8 cellular contexts compared by ENCODE assay signal in genomic region chr17:41548844-41549595, GRCh38. TPM values are rescaled to one million over a fixed set of nuclear protein-coding genes. Genes with fewer than 3 reads are reported as not detected.
DNase-seq lines count a peak whose midpoint lies in the region; ATAC-seq and TF ChIP-seq lines count a peak whose summit lies in the region.

No MANE protein-coding gene starts in this region.

- H3K27ac Mint-ChIP-seq in activated CD8-positive, alpha-beta T cell treated with anti-CD3 and anti-CD28 coated beads, Interleukin-2, amount 10 ng/mL, durations not matched to agents 7 days and 5 days: peak overlapping the region; percentile 77

- H3K27me3 ChIP-seq in DND-41 (ENCODE audit: insufficient read depth, low read length, poor library complexity) (no peaks in the 10 kb centered on the region), lower lobe of right lung (ENCODE audit: low read depth) (no peaks in the 10 kb centered on the region)

- H3K4me3 Mint-ChIP-seq in activated CD8-positive, alpha-beta T cell treated with anti-CD3 and anti-CD28 coated beads, Interleukin-2, amount 10 ng/mL, durations not matched to agents 7 days and 5 days: peak overlapping the region; percentile 23

- DNase-seq in DND-41: peak; percentile 80
- DNase-seq in NCI-H748 treated with DMSO at 0.1 percent for 48 hours (lab: John Stamatoyannopoulos, UW): peak; percentile 49
- peak; percentile 92 for DNase-seq in activated CD8-positive, alpha-beta T cell treated with anti-CD3 and anti-CD28 coated beads, Interleukin-2, amount 10 ng/mL, durations not matched to agents 7 days and 5 days
- DNase-seq in effector CD4-positive, alpha-beta T cell: peak; percentile 81
- peak; percentile 90 for DNase-seq in lower lobe of right lung
- DNase-seq in stimulated activated CD4-positive, alpha-beta T cell treated with anti-CD3 and anti-CD28 coated beads, Interleukin-4, amount 100 ng/mL, for 4 hours: peak; percentile 78 to 80

- peak overlapping the region; percentile 8; the same call in 1 of the 2 replicates for H2AFZ ChIP-seq in DND-41 (ENCODE audit: low read depth, low read length)

- H3K36me3 ChIP-seq in DND-41 (ENCODE audit: insufficient read depth, low read length): no peaks in the 10 kb centered on the region
- no peaks in the 10 kb centered on the region for H3K36me3 ChIP-seq in lower lobe of right lung

- no peaks in the 10 kb centered on the region for H3K9me3 Mint-ChIP-seq in activated CD8-positive, alpha-beta T cell treated with anti-CD3 and anti-CD28 coated beads, Interleukin-2, amount 10 ng/mL, durations not matched to agents 7 days and 5 days (ENCODE audit: insufficient read depth)

- H3K4me1 ChIP-seq in DND-41 (ENCODE audit: insufficient read depth, low read length): peaks cover 3% of the 10 kb centered on the region; the same call in 1 of the 2 replicates
- peaks cover 21% of the 10 kb centered on the region for H3K4me1 ChIP-seq in lower lobe of right lung

- H3K9me3 ChIP-seq in DND-41 (ENCODE audit: insufficient read depth, low read length, severe bottlenecking) (no peaks in the 10 kb centered on the region), lower lobe of right lung (no peaks in the 10 kb centered on the region)

- peaks cover 20% of the 10 kb centered on the region for H3K4me1 Mint-ChIP-seq in activated CD8-positive, alpha-beta T cell treated with anti-CD3 and anti-CD28 coated beads, Interleukin-2, amount 10 ng/mL, durations not matched to agents 7 days and 5 days (ENCODE audit: low read depth)

- H3K27ac ChIP-seq in DND-41 (ENCODE audit: low read length) (no peak overlapping the region), lower lobe of right lung (peak overlapping the region; percentile 74)

- H3K4me3 ChIP-seq in DND-41 (ENCODE audit: low read depth in 1 of 2, low read length in 2 of 2) (no peak overlapping the region), lower lobe of right lung (peak overlapping the region; percentile 32)

- no peaks in the 10 kb centered on the region for H3K36me3 Mint-ChIP-seq in activated CD8-positive, alpha-beta T cell treated with anti-CD3 and anti-CD28 coated beads, Interleukin-2, amount 10 ng/mL, durations not matched to agents 7 days and 5 days (ENCODE audit: low read depth)

- intact Hi-C loops in lower lobe of right lung (cut with DNase I): no loop called here

- peak; percentile 90 for TF ChIP-seq CTCF in DND-41 (IDR thresholded peaks at IDR 0.05; ENCODE audit: borderline replicate concordance, extremely low read depth, low read length, poor library complexity, severe bottlenecking)
- peak; percentile 88 for TF ChIP-seq CTCF in lower lobe of right lung (IDR thresholded peaks at IDR 0.05)

- CTCF ChIA-PET in activated CD8-positive, alpha-beta T cell treated with anti-CD3 and anti-CD28 coated beads, Interleukin-2, amount 10 ng/mL, durations not matched to agents 7 days and 5 days (lab: Charles Lee): interaction anchor here (0.6 to 8.6 kb wide), 87 partner anchors 9 to 933 kb away, joined by 3 to 204 read pairs (median 4); partner anchors contain the start of genes KRT19, KRTAP16-1 and KRTAP4-2

- peaks cover 10% of the 10 kb centered on the region for H3K27me3 Mint-ChIP-seq in activated CD8-positive, alpha-beta T cell treated with anti-CD3 and anti-CD28 coated beads, Interleukin-2, amount 10 ng/mL, durations not matched to agents 7 days and 5 days (ENCODE audit: low read depth)

- no peaks in the 10 kb centered on the region for H3K79me2 ChIP-seq in DND-41 (ENCODE audit: insufficient read depth, low read length)

- no peak overlapping the region for H3K4me2 ChIP-seq in DND-41 (ENCODE audit: insufficient read depth, low read length)

- no peaks in the 10 kb centered on the region; the same call in 1 of the 2 replicates for H4K20me1 ChIP-seq in DND-41 (ENCODE audit: insufficient read depth, low read length)

- H3K9ac ChIP-seq in DND-41 (ENCODE audit: low read depth, low read length): no peak overlapping the region

- peak; percentile 97 for ATAC-seq in DND-41 (ENCODE audit: insufficient read depth, low read depth)
- peak; percentile 66 for ATAC-seq in HG03342 (IDR thresholded peaks at IDR 0.05; ENCODE audit: unreplicated experiment)
- ATAC-seq in activated CD8-positive, alpha-beta T cell treated with anti-CD3 and anti-CD28 coated beads, Interleukin-2, amount 10 ng/mL, durations not matched to agents 7 days and 5 days: peak; percentile 91
- peak; percentile 96 for ATAC-seq in lower lobe of right lung
- no peak for ATAC-seq in GM18517 (IDR thresholded peaks at IDR 0.05; ENCODE audit: unreplicated experiment)

- POLR2A ChIA-PET in activated CD8-positive, alpha-beta T cell treated with anti-CD3 and anti-CD28 coated beads, Interleukin-2, amount 10 ng/mL, durations not matched to agents 7 days and 5 days (lab: Charles Lee): interaction anchor here (1.0 to 1.3 kb wide), 2 partner anchors 99 to 140 kb away, joined by 4 to 6 read pairs; partner anchors contain the start of gene EIF1

RNA-seq across cellular contexts. Expression of gene KRT19, which starts 20.9 kb away (rescaled TPM):
- total RNA-seq in activated CD8-positive, alpha-beta T cell treated with anti-CD3 and anti-CD28 coated beads, Interleukin-2, amount 10 ng/mL, durations not matched to agents 7 days and 5 days: not detected
- total RNA-seq in lower lobe of right lung: 212 TPM

RNA-seq across cellular contexts. Expression of gene KRT9, which starts 22.8 kb away (rescaled TPM):
- not detected for total RNA-seq in activated CD8-positive, alpha-beta T cell treated with anti-CD3 and anti-CD28 coated beads, Interleukin-2, amount 10 ng/mL, durations not matched to agents 7 days and 5 days
- total RNA-seq in lower lobe of right lung: not detected

RNA-seq across cellular contexts. Expression of gene KRT15, which starts 30.3 kb away (rescaled TPM):
- not detected for total RNA-seq in activated CD8-positive, alpha-beta T cell treated with anti-CD3 and anti-CD28 coated beads, Interleukin-2, amount 10 ng/mL, durations not matched to agents 7 days and 5 days
- total RNA-seq in lower lobe of right lung: 9.0 TPM

RNA-seq across cellular contexts. Expression of gene KRT14, which starts 37.7 kb away (rescaled TPM):
- not detected for total RNA-seq in activated CD8-positive, alpha-beta T cell treated with anti-CD3 and anti-CD28 coated beads, Interleukin-2, amount 10 ng/mL, durations not matched to agents 7 days and 5 days
- total RNA-seq in lower lobe of right lung: not detected

RNA-seq across cellular contexts. Expression of gene KRT13, which starts 43.6 kb away (rescaled TPM):
- not detected for total RNA-seq in activated CD8-positive, alpha-beta T cell treated with anti-CD3 and anti-CD28 coated beads, Interleukin-2, amount 10 ng/mL, durations not matched to agents 7 days and 5 days
- 5.2 TPM for total RNA-seq in lower lobe of right lung

Comparison
In these comparisons a context has a peak if more than half of its experiments do, and no peak if none do; other contexts are left out.
1. RNA of gene KRT19, which starts 20.9 kb away (total RNA-seq): 212 TPM in lower lobe of right lung (single experiment); not detected in activated CD8-positive, alpha-beta T cell treated with anti-CD3 and anti-CD28 coated beads, Interleukin-2, amount 10 ng/mL, durations not matched to agents 7 days and 5 days; every median in the first group is over 100 times any median in the second.
2. RNA of gene KRT15, which starts 30.3 kb away (total RNA-seq): 9.0 TPM in lower lobe of right lung (single experiment); not detected in activated CD8-positive, alpha-beta T cell treated with anti-CD3 and anti-CD28 coated beads, Interleukin-2, amount 10 ng/mL, durations not matched to agents 7 days and 5 days; every median in the first group is over 10 times any median in the second.
3. Peak in every context shown above with its lines, with median percentiles within 50 percentile points of each other: DNase-seq.